ENCODE assay signal across 7 cellular contexts in genomic region chr12:58586762-58587161, GRCh38.
"Had no signal": no experiment of that assay in that cellular context is flagged by ENCODE, and none has a peak within 500 bp of the region (broad histone marks: within the 10 kb centered on the region; RNA-seq: fewer than 3 reads in every experiment).

No MANE protein-coding gene starts in this region.

- FAIRE-seq: HTR-8/SVneo had no signal

- H3K9ac ChIP-seq: GM23248, KMS-11 had no signal

- H3K4me3 ChIP-seq: GM23248 had no signal

- H2AFZ ChIP-seq: GM23248 had no signal

- H3K27ac ChIP-seq: GM23248, KMS-11 had no signal

- H3K4me2 ChIP-seq: KMS-11 had no signal

- DNase-seq: GM23248, H7, HCEC 1CT, Karpas-422, KBM-7 had no signal
